ENCODE assay signal across 22 cellular contexts in the genomic region with DNA sequence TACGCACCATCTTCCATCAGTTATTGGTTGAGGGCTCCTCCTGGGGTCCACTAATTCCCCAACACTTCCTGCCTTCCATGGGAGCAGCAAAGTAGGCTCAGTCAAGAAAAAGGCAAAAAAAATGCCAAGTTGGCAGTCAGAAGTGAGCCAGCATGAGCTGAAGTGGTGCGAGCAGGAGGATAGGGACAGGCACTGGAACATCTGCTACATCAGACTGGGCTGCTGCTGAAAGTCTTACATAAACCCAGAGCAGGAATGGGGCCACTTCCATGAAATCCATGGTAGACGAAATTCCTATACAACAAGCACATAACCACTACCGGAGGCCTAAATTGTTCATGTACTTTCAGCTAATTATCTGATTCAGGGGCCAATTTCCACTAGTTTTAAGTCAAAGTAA. TPM values are rescaled to one million over a fixed set of nuclear protein-coding genes. Genes with fewer than 3 reads are reported as not detected.
"Had no signal": no experiment of that assay in that cellular context is flagged by ENCODE, and none has a peak within 500 bp of the region (broad histone marks: within the 10 kb centered on the region; RNA-seq: fewer than 3 reads in every experiment).

No MANE protein-coding gene starts in this region.

- H3K27me3 ChIP-seq: MG63 had no signal

- H3K9me3 ChIP-seq: MG63 had no signal

- DNase-seq: IMR-90, Karpas-422, KG1, MG63, NCI-H1092, NCI-H1417 treated with DMSO at 0.1 percent for 48 hours, NCI-H146, NCI-H1694 treated with DMSO at 0.1 percent for 48 hours, NCI-H1930, NCI-H2081, NCI-H2107, NCI-H226, NCI-H446, NCI-H510A, NCI-H774, SHP77 had no signal

- H3K4me3 ChIP-seq: MG63 had no signal

- H3K27ac ChIP-seq: RWPE1 had no signal

- ATAC-seq: HepG2, Panc1, PC-3, SK-N-SH treated with all-trans-retinoic acid at 6 μM for 48 hours had no signal

- H3K36me3 ChIP-seq: MG63 had no signal

RNA-seq across cellular contexts. Expression of a gene that starts 17.1 kb away (rescaled TPM):
- total RNA-seq: HepG2, HT1080, IMR-90, PC-3 had no signal
- polyA plus RNA-seq: HepG2, IMR-90 had no signal
